Comparison of ENCODE assay signal across 1 cellular context in genomic region chr22:38802671-38803121, GRCh38.
TF ChIP-seq lines count a peak whose summit lies in the region.

No MANE protein-coding gene starts in this region.

TF ChIP-seq in GM23338, 12 proteins besides CTCF, POLR2A, EP300 and RAD21 (continued from another document):
- TF ChIP-seq JUNB (IDR thresholded peaks at IDR 0.05; ENCODE audit: unreplicated experiment) (no peak), NANOG (IDR thresholded peaks at IDR 0.05; ENCODE audit: borderline replicate concordance) (no peak)
TF ChIP-seq in GM23338: peak in this region for 0.
